Comparison of ENCODE assay signal across 2 cellular contexts in the genomic region with DNA sequence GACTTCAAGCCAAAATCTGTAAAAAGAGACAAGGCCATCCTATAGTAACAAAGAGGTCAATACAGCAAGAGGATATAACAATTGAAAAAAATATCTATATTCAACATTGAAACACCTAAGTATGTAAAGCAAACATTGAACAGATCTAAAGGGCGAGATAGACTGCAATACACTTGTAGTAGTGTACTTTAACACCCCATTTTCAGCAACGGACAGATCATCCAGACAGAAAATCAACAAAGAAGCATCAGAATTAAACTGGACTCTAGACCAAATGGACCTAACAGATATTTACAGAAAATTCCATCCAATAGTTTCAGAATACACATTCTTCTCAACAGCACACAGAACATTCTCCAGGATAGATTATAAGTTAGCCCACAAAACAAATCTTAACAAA.
TF ChIP-seq lines count a peak whose summit lies in the region.

No MANE protein-coding gene starts in this region.

TF ChIP-seq in HepG2, 621 proteins besides CTCF, POLR2A, EP300 and RAD21:
- TF ChIP-seq TFDP2 (CRISPR knock-in tag; IDR thresholded peaks at IDR 0.05) (no peak), ZBTB26 (CRISPR knock-in tag; IDR thresholded peaks at IDR 0.05; ENCODE audit: borderline replicate concordance) (no peak), ZNF205 (CRISPR knock-in tag; IDR thresholded peaks at IDR 0.05) (no peak), HHEX (CRISPR knock-in tag; IDR thresholded peaks at IDR 0.05) (peak; percentile 81), TBX3 (IDR thresholded peaks at IDR 0.05; ENCODE audit: borderline replicate concordance) (peak; percentile 81; the same call in 1 of the 2 replicates), MAFK (conservative IDR thresholded peaks at IDR 0.05 in 1 of 2, IDR thresholded peaks at IDR 0.05 in 1 of 2; ENCODE audit: low read length in 2 of 2) (no peak), ZBTB42 (CRISPR knock-in tag; IDR thresholded peaks at IDR 0.05) (no peak)
TF ChIP-seq in HepG2: peak in this region for 2.

TF ChIP-seq in neural cell, 6 proteins besides CTCF, POLR2A, EP300 and RAD21 (continued from another document):
- TF ChIP-seq, protein P1, sequence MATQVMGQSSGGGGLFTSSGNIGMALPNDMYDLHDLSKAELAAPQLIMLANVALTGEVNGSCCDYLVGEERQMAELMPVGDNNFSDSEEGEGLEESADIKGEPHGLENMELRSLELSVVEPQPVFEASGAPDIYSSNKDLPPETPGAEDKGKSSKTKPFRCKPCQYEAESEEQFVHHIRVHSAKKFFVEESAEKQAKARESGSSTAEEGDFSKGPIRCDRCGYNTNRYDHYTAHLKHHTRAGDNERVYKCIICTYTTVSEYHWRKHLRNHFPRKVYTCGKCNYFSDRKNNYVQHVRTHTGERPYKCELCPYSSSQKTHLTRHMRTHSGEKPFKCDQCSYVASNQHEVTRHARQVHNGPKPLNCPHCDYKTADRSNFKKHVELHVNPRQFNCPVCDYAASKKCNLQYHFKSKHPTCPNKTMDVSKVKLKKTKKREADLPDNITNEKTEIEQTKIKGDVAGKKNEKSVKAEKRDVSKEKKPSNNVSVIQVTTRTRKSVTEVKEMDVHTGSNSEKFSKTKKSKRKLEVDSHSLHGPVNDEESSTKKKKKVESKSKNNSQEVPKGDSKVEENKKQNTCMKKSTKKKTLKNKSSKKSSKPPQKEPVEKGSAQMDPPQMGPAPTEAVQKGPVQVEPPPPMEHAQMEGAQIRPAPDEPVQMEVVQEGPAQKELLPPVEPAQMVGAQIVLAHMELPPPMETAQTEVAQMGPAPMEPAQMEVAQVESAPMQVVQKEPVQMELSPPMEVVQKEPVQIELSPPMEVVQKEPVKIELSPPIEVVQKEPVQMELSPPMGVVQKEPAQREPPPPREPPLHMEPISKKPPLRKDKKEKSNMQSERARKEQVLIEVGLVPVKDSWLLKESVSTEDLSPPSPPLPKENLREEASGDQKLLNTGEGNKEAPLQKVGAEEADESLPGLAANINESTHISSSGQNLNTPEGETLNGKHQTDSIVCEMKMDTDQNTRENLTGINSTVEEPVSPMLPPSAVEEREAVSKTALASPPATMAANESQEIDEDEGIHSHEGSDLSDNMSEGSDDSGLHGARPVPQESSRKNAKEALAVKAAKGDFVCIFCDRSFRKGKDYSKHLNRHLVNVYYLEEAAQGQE (IDR thresholded peaks at IDR 0.05; ENCODE audit: borderline replicate concordance) = no peak
- TF ChIP-seq SMC3 (conservative IDR thresholded peaks at IDR 0.05; ENCODE audit: poor library complexity) = no peak
